ENCODE assay signal across 8 cellular contexts in the genomic region with DNA sequence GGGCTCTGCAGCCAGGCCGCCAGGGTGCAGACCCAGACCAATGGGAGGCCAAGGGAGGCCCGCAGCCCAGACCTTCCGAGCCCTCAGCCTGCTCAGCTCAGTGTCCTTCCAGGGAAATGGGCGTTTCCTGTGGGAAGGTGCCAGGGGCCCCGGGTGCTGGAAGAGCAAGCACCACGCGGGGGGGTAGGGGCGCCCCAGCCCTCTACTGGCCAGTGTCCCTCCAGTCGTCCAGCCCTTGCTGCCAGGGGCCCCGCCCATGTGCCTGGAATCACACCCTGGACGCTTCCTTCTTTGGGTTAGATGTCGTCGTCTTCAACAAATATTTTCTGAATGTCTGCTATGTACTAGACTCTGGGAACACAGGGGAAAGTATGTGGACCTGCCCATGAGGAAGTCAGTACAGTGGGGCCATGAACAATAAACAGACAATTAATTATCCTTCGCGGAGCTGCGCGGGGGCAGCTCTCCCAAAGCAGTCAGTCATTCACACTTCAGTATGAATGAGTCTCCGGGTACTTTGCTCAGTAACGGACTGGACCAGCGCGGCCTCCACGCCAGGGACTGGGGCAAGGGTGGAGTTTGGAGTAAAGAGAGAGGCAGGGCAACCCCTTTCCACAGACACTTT.
DNase-seq lines count a peak whose midpoint lies in the region; ATAC-seq and TF ChIP-seq lines count a peak whose summit lies in the region.

No MANE protein-coding gene starts in this region.

- H3K4me1 Mint-ChIP-seq in progenitor cell of endocrine pancreas (ENCODE audit: low read depth), result peaks cover 9% of the 10 kb centered on the region

- H3K36me3 ChIP-seq in WERI-Rb-1 (no peaks in the 10 kb centered on the region), parathyroid adenoma (ENCODE audit: control insufficient read depth, insufficient read depth, low read length) (no peaks in the 10 kb centered on the region)

- intact Hi-C loops in Right ventricle myocardium superior (cut with DNase I), result loop anchor here (10.0 kb wide), 1 partner anchor 61 kb away; no protein-coding TSS in a partner anchor

- H3K9me3 Mint-ChIP-seq in progenitor cell of endocrine pancreas (ENCODE audit: low read depth), result peaks cover 36% of the 10 kb centered on the region

- H3K4me2 ChIP-seq in parathyroid adenoma (ENCODE audit: low read length), result no peak overlapping the region

- H3K79me2 ChIP-seq in parathyroid adenoma, result no peaks in the 10 kb centered on the region

- peaks cover 17% of the 10 kb centered on the region for H3K36me3 Mint-ChIP-seq in progenitor cell of endocrine pancreas (ENCODE audit: insufficient read depth)

- H3K27me3 ChIP-seq in WERI-Rb-1 (ENCODE audit: insufficient read depth, low read depth, severe bottlenecking), result no peaks in the 10 kb centered on the region
- no peaks in the 10 kb centered on the region for H3K27me3 ChIP-seq in parathyroid adenoma (ENCODE audit: control insufficient read depth, insufficient read depth, low read length)

- H3K9ac ChIP-seq in parathyroid adenoma, result no peak overlapping the region

- H3K27me3 Mint-ChIP-seq in progenitor cell of endocrine pancreas, result peaks cover 45% of the 10 kb centered on the region

- peak; percentile 97 for DNase-seq in AG10803 (ENCODE audit: low read depth)
- DNase-seq in WERI-Rb-1, result no peak
- peak; percentile 93 for DNase-seq in Right ventricle myocardium superior
- DNase-seq in T-helper 9 cell, result no peak
- DNase-seq in progenitor cell of endocrine pancreas (ENCODE audit: low spot score, unreplicated experiment), result no peak
- no peak for DNase-seq in LoVo (ENCODE audit: low spot score)
- no peak for DNase-seq in stimulated activated CD4-positive, alpha-beta T cell treated with anti-CD3 and anti-CD28 coated beads, Interleukin-2, amount 100 ng/mL, for 24 hours

- no peak overlapping the region for H3K27ac Mint-ChIP-seq in progenitor cell of endocrine pancreas

- H3K9me3 ChIP-seq in WERI-Rb-1 (ENCODE audit: severe bottlenecking) (peaks cover 5% of the 10 kb centered on the region), parathyroid adenoma (ENCODE audit: control insufficient read depth, low read length) (no peaks in the 10 kb centered on the region)

- H3K27ac ChIP-seq in WERI-Rb-1, result peak overlapping the region; percentile 58
- peak overlapping the region; percentile 36 for H3K27ac ChIP-seq in parathyroid adenoma

- peak; percentile 75 for ATAC-seq in Right ventricle myocardium superior (ENCODE audit: poor library complexity)

- H3K4me3 ChIP-seq in AG10803 (ENCODE audit: low read length) (peak overlapping the region; percentile 47), WERI-Rb-1 (ENCODE audit: low read depth, low read length) (no peak overlapping the region), parathyroid adenoma (ENCODE audit: low read depth, low read length) (no peak overlapping the region)

- H2AFZ ChIP-seq in parathyroid adenoma, result no peak overlapping the region

- peak; percentile 46 for TF ChIP-seq CTCF in AG10803 (conservative IDR thresholded peaks at IDR 0.05; ENCODE audit: low read length)
- no peak for TF ChIP-seq CTCF in WERI-Rb-1 (IDR thresholded peaks at IDR 0.05; ENCODE audit: low read depth, low read length)
- no peak for TF ChIP-seq CTCF in parathyroid adenoma (IDR thresholded peaks at IDR 0.05)
- TF ChIP-seq CTCF in progenitor cell of endocrine pancreas (IDR thresholded peaks at IDR 0.05; ENCODE audit: unreplicated experiment), result no peak

- H3K4me3 Mint-ChIP-seq in progenitor cell of endocrine pancreas (ENCODE audit: low read depth), result no peak overlapping the region

- no peaks in the 10 kb centered on the region for H3K4me1 ChIP-seq in parathyroid adenoma

Comparison
In these comparisons a context has a peak if more than half of its experiments do, and no peak if none do; other contexts are left out.
1. DNase-seq: peak in AG10803 (single experiment) and Right ventricle myocardium superior (single experiment); none in WERI-Rb-1 (single experiment), T-helper 9 cell (single experiment), progenitor cell of endocrine pancreas (single experiment), LoVo (single experiment) and stimulated activated CD4-positive, alpha-beta T cell treated with anti-CD3 and anti-CD28 coated beads, Interleukin-2, amount 100 ng/mL, for 24 hours (0 of 2).